ENCODE assay signal across 8 cellular contexts in genomic region chr2:178478102-178478441, GRCh38. TPM values are rescaled to one million over a fixed set of nuclear protein-coding genes. Genes with fewer than 3 reads are reported as not detected.
DNase-seq lines count a peak whose midpoint lies in the region; ATAC-seq and TF ChIP-seq lines count a peak whose summit lies in the region.

No MANE protein-coding gene starts in this region.

- H3K4me1 Mint-ChIP-seq in CD14-positive monocyte, result peaks cover 34% of the 10 kb centered on the region
- H3K4me1 Mint-ChIP-seq in osteocyte (ENCODE audit: unreplicated experiment), result peaks cover 59% of the 10 kb centered on the region

- H3K4me3 ChIP-seq in epithelial cell of proximal tubule (ENCODE audit: low read depth, low read length), result peak overlapping the region; percentile 72

- no peaks in the 10 kb centered on the region for H3K27me3 Mint-ChIP-seq in CD14-positive monocyte (ENCODE audit: low read depth in 3 of 3)
- H3K27me3 Mint-ChIP-seq in osteocyte (ENCODE audit: unreplicated experiment), result no peaks in the 10 kb centered on the region

- DNase-seq in CD14-positive monocyte (ENCODE audit: low spot score) (no peak), RKO (ENCODE audit: low spot score) (peak; percentile 31), epithelial cell of proximal tubule (ENCODE audit: low read depth) (no peak), osteocyte (ENCODE audit: extremely low spot score, unreplicated experiment) (no peak), NCI-H524 (lab: John Stamatoyannopoulos, UW) (no peak)
- no peak for DNase-seq in activated CD4-positive, CD25-positive, alpha-beta regulatory T cell treated with anti-CD3 and anti-CD28 coated beads, Interleukin-2, amount 50 U/mL, for 72 hours

- H3K4me3 Mint-ChIP-seq in CD14-positive monocyte (peak overlapping the region; percentile 95 to 98), osteocyte (ENCODE audit: unreplicated experiment) (peak overlapping the region; percentile 94)

- peak overlapping the region; percentile 97 to 100 (median 99) for H3K27ac Mint-ChIP-seq in CD14-positive monocyte
- H3K27ac Mint-ChIP-seq in osteocyte (ENCODE audit: unreplicated experiment), result peak overlapping the region; percentile 100

- peaks cover 0 to 3% of the 10 kb centered on the region in 2 donors for H3K36me3 Mint-ChIP-seq in CD14-positive monocyte
- no peaks in the 10 kb centered on the region for H3K36me3 Mint-ChIP-seq in osteocyte (ENCODE audit: unreplicated experiment)

- intact Hi-C loops in CD14-positive monocyte (cut with micrococcal nuclease), result no loop called here

- ATAC-seq in GM19395 (IDR thresholded peaks at IDR 0.05; ENCODE audit: unreplicated experiment), result peak; percentile 7
- ATAC-seq in HG02884 (IDR thresholded peaks at IDR 0.05; ENCODE audit: unreplicated experiment), result no peak

- H3K9me3 Mint-ChIP-seq in CD14-positive monocyte, result no peaks in the 10 kb centered on the region
- H3K9me3 Mint-ChIP-seq in osteocyte (ENCODE audit: unreplicated experiment), result no peaks in the 10 kb centered on the region

- TF ChIP-seq CTCF in CD14-positive monocyte (IDR thresholded peaks at IDR 0.05), result no peak
- TF ChIP-seq CTCF in epithelial cell of proximal tubule (conservative IDR thresholded peaks at IDR 0.05; ENCODE audit: low read depth, low read length), result no peak
- TF ChIP-seq CTCF in osteocyte (IDR thresholded peaks at IDR 0.05), result no peak

RNA-seq across cellular contexts. Expression of gene FKBP7, which starts 0.3 kb away (rescaled TPM):
- polyA plus RNA-seq in CD14-positive monocyte, result 1 to 10 TPM in 1 of 2 donors, under 1 TPM in 1; 0.57 to 1.6 TPM
- 9.5 and 16.2 TPM in 2 replicates for total RNA-seq in epithelial cell of proximal tubule
- 49.9 and 57.0 TPM in 2 replicates for total RNA-seq in osteocyte

RNA-seq across cellular contexts. Expression of gene PLEKHA3, which starts 2.2 kb away (rescaled TPM):
- 10 to 100 TPM; 13.4 to 14.1 TPM for polyA plus RNA-seq in CD14-positive monocyte
- total RNA-seq in epithelial cell of proximal tubule, result 8.5 and 13.7 TPM in 2 replicates
- total RNA-seq in osteocyte, result 29.1 and 36.2 TPM in 2 replicates

RNA-seq across cellular contexts. Expression of gene PJVK, which starts 26.9 kb away (rescaled TPM):
- not detected for polyA plus RNA-seq in CD14-positive monocyte
- 0.58 and 0.65 TPM in 2 replicates for total RNA-seq in epithelial cell of proximal tubule
- total RNA-seq in osteocyte, result 7.4 TPM in 2 replicates

RNA-seq across cellular contexts. Expression of gene PRKRA, which starts 27.1 kb away (rescaled TPM):
- polyA plus RNA-seq in CD14-positive monocyte, result 10 to 100 TPM; 35.4 to 35.8 TPM
- total RNA-seq in epithelial cell of proximal tubule, result 53.7 and 61.6 TPM in 2 replicates
- total RNA-seq in osteocyte, result 44.8 and 50.1 TPM in 2 replicates
